In the genomic region with DNA sequence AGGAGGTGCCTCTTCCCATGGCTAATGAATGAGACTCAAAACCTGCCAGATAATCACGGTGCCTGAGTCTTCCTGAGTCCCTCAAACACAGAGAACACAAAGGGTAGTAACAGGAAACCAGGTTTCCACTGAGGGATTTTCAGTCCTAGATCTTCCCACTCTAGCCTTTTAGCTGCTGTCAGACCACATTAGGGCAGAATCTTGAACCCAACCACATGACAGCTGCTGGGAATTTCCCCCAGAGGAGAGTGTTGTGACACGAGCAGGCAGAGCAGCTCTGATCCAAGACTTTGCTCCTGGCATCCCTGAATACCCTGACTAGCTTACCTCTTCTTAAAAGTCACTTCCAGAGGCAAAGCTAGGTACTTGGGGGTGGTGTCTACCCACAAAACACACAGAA, we compare ENCODE assay signal across 11 cellular contexts. TPM values are rescaled to one million over a fixed set of nuclear protein-coding genes. Genes with fewer than 3 reads are reported as not detected.
DNase-seq lines count a peak whose midpoint lies in the region; ATAC-seq, FAIRE-seq and TF ChIP-seq lines count a peak whose summit lies in the region.
"Had no signal": no experiment of that assay in that cellular context is flagged by ENCODE, and none has a peak within 500 bp of the region (broad histone marks: within the 10 kb centered on the region; RNA-seq: fewer than 3 reads in every experiment).

No MANE protein-coding gene starts in this region.

- no TSS peak for BruUV-seq in HepG2 (replicated peaks; lab: Mats Ljungman, UMichigan)

- POLR2A ChIA-PET in GM10248 (lab: Yijun Ruan, JAX) (no interaction called here), HepG2 (lab: Yijun Ruan, JAX) (no interaction called here), RWPE1 (lab: Yijun Ruan, JAX; ENCODE audit: low non-redundant PET) (no interaction called here)

- TF ChIP-seq CTCF in GM10248 (IDR thresholded peaks at IDR 0.05; ENCODE audit: control extremely low read depth, extremely low read depth, low read depth, missing control alignments) (no peak), HepG2 (CRISPR knock-in tag; IDR thresholded peaks at IDR 0.05) (no peak), RWPE1 (conservative IDR thresholded peaks at IDR 0.05; ENCODE audit: low read depth) (no peak)

- FAIRE-seq in RCC 7860 (lab: Jason Lieb, UNC) = no peak
- FAIRE-seq in HepG2 (lab: Jason Lieb, UNC) = no peak

- CTCF ChIA-PET in GM10248 (lab: Yijun Ruan, JAX) (interaction anchor here (1.3 to 4.3 kb wide), 8 partner anchors 9 to 37 kb away, joined by 4 to 32 read pairs (median 8); no protein-coding TSS in a partner anchor), HepG2 (lab: Yijun Ruan, JAX; ENCODE audit: low intra/inter-chr PET ratio, low total read pairs) (no interaction called here), RWPE1 (lab: Yijun Ruan, JAX) (interaction anchor here (0.7 kb wide), 1 partner anchor 366 kb away, joined by 5 read pairs; no protein-coding TSS in a partner anchor)

- no peak overlapping the region for H3K4me3 ChIP-seq in HepG2 (replicated peaks in 1 of 3; ENCODE audit: insufficient read depth in 1 of 3, low read depth in 2 of 3, low read length in 3 of 3)
- H3K4me3 ChIP-seq: spleen, tibial artery had no signal

- DNase-seq in GM10248 (ENCODE audit: extremely low spot score) (peak; percentile 46), RCC 7860 (ENCODE audit: low spot score) (peak; percentile 30), HepG2 (ENCODE audit: low spot score) (no peak), RWPE1 (ENCODE audit: low spot score) (no peak), NCI-H510A (lab: John Stamatoyannopoulos, UW) (no peak)
- DNase-seq: DMS 273 treated with DMSO at 0.1 percent for 48 hours, spleen had no signal

- H3K27ac ChIP-seq in HepG2 (ENCODE audit: extremely low read length, insufficient read depth, low read length) (no peak overlapping the region), RWPE1 (no peak overlapping the region)
- H3K27ac ChIP-seq: tibial artery had no signal

- intact Hi-C loops in HepG2 (cut with micrococcal nuclease; ENCODE audit: unreplicated experiment) = no loop called here

- TF ChIP-seq EP300 in HepG2 (IDR thresholded peaks at IDR 0.05; ENCODE audit: low read depth in 2 of 2, low read length in 2 of 2) (no peak), HepG2 (CRISPR knock-in tag; IDR thresholded peaks at IDR 0.05; ENCODE audit: borderline replicate concordance) (no peak)

- in situ Hi-C loops in HepG2 (cut with HindIII; ENCODE audit: extremely low pct_ligation_motif_present, low pct_unique_long_range_greater_than_20kb) = no loop called here

- TF ChIP-seq POLR2A in HepG2 (IDR thresholded peaks at IDR 0.05; ENCODE audit: insufficient read depth in 1 of 2, low read depth in 2 of 2, low read length in 2 of 2) = no peak

- H3K4me1 ChIP-seq in HepG2 (ENCODE audit: insufficient read depth, low read length) = no peaks in the 10 kb centered on the region
- H3K4me1 ChIP-seq: tibial artery had no signal

- ATAC-seq in GM19395 (IDR thresholded peaks at IDR 0.05; ENCODE audit: unreplicated experiment) (peak; percentile 47), HepG2 (peak; percentile 35; the same call in 1 of the 3 replicates), GM21723 (IDR thresholded peaks at IDR 0.05; ENCODE audit: unreplicated experiment) (no peak), HG02884 (IDR thresholded peaks at IDR 0.05; ENCODE audit: unreplicated experiment) (no peak)

- H4K20me1 ChIP-seq in HepG2 (ENCODE audit: insufficient read depth, low read length) = no peaks in the 10 kb centered on the region; the same call in 1 of the 2 replicates

- no peak overlapping the region for H3K9ac ChIP-seq in HepG2 (ENCODE audit: insufficient read depth, low read depth, low read length)

- no peak overlapping the region for H2AFZ ChIP-seq in HepG2 (ENCODE audit: low read length)

- no peaks in the 10 kb centered on the region for H3K36me3 ChIP-seq in HepG2 (replicated peaks in 1 of 2; ENCODE audit: control insufficient read depth in 1 of 2, insufficient read depth in 2 of 2, low read length in 2 of 2)
- H3K36me3 ChIP-seq: spleen, tibial artery had no signal

- peaks cover 0 to 31% of the 10 kb centered on the region in 2 experiments; a peak in 1 of 5 replicates for H3K27me3 ChIP-seq in HepG2 (ENCODE audit: control insufficient read depth in 1 of 2, insufficient read depth in 2 of 2, low read length in 2 of 2)

- 10% methylated on average over 2 of the region's 2 CpGs for WGBS in HepG2 (ENCODE audit: low lambda C conversion rate)

- H3K4me2 ChIP-seq in HepG2 (ENCODE audit: low read depth, low read length) = no peak overlapping the region

- H3K79me2 ChIP-seq in HepG2 (ENCODE audit: insufficient read depth, low read length) = no peaks in the 10 kb centered on the region

- TF ChIP-seq RAD21 in HepG2 (CRISPR knock-in tag; IDR thresholded peaks at IDR 0.05) = no peak

- no peaks in the 10 kb centered on the region for H3K9me3 ChIP-seq in HepG2 (ENCODE audit: low read length)
- H3K9me3 ChIP-seq: spleen, tibial artery had no signal

TF ChIP-seq in HepG2, 621 proteins besides CTCF, POLR2A, EP300 and RAD21:
- no peak for TF ChIP-seq ZFYVE20 (CRISPR knock-in tag; IDR thresholded peaks at IDR 0.05; ENCODE audit: borderline replicate concordance, low read depth)
- no peak for TF ChIP-seq ZNF629 (CRISPR knock-in tag; conservative IDR thresholded peaks at IDR 0.05)
- no peak for TF ChIP-seq ZNF557 (CRISPR knock-in tag; IDR thresholded peaks at IDR 0.05)
- no peak for TF ChIP-seq ZNF10 (CRISPR knock-in tag; IDR thresholded peaks at IDR 0.05; ENCODE audit: borderline replicate concordance, low read depth)
- no peak for TF ChIP-seq ZNF577 (CRISPR knock-in tag; IDR thresholded peaks at IDR 0.05; ENCODE audit: borderline replicate concordance, low read depth)
- TF ChIP-seq, protein P1, sequence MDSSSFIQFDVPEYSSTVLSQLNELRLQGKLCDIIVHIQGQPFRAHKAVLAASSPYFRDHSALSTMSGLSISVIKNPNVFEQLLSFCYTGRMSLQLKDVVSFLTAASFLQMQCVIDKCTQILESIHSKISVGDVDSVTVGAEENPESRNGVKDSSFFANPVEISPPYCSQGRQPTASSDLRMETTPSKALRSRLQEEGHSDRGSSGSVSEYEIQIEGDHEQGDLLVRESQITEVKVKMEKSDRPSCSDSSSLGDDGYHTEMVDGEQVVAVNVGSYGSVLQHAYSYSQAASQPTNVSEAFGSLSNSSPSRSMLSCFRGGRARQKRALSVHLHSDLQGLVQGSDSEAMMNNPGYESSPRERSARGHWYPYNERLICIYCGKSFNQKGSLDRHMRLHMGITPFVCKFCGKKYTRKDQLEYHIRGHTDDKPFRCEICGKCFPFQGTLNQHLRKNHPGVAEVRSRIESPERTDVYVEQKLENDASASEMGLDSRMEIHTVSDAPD (CRISPR knock-in tag; IDR thresholded peaks at IDR 0.05) = no peak
- TF ChIP-seq ZNF446 (CRISPR knock-in tag; IDR thresholded peaks at IDR 0.05) = no peak
- TF ChIP-seq, protein P2, sequence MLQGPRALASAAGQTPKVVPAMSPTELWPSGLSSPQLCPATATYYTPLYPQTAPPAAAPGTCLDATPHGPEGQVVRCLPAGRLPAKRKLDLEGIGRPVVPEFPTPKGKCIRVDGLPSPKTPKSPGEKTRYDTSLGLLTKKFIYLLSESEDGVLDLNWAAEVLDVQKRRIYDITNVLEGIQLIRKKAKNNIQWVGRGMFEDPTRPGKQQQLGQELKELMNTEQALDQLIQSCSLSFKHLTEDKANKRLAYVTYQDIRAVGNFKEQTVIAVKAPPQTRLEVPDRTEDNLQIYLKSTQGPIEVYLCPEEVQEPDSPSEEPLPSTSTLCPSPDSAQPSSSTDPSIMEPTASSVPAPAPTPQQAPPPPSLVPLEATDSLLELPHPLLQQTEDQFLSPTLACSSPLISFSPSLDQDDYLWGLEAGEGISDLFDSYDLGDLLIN (CRISPR knock-in tag; IDR thresholded peaks at IDR 0.05; ENCODE audit: borderline replicate concordance) = no peak
- no peak for TF ChIP-seq MAZ (IDR thresholded peaks at IDR 0.05; ENCODE audit: borderline replicate concordance, low read depth, low read length)
- no peak for TF ChIP-seq MAZ (CRISPR knock-in tag; IDR thresholded peaks at IDR 0.05; ENCODE audit: low read depth)

RNA-seq across cellular contexts. Expression of a gene that starts 28.3 kb away (rescaled TPM):
- 478 and 735 TPM in 2 replicates for total RNA-seq in HepG2 (2016; rRNA removed; fragmentation: Illumina TruSeq; extraction: Trizol)
- 60.7 and 67.1 TPM in 2 replicates for total RNA-seq in HepG2 (2016; cell fraction: cytosol; rRNA removed; fragmentation: Illumina TruSeq; extraction: Trizol; ENCODE audit: low read depth)
- total RNA-seq in HepG2 (2016; cell fraction: insoluble cytoplasmic fraction; rRNA removed; fragmentation: Illumina TruSeq; extraction: Trizol) = 492 and 742 TPM in 2 replicates
- 128 and 136 TPM in 2 replicates for total RNA-seq in HepG2 (2016; cell fraction: membrane; rRNA removed; fragmentation: Illumina TruSeq; extraction: Trizol)
- 233 and 239 TPM in 2 replicates for total RNA-seq in HepG2 (2016; cell fraction: nucleus; rRNA removed; fragmentation: Illumina TruSeq; extraction: Trizol)
- 165 and 187 TPM in 2 replicates for polyA plus RNA-seq in HepG2 (2011; rRNA removed)
- polyA plus RNA-seq in HepG2 (2011; cell fraction: cytosol; rRNA removed) = 153 and 171 TPM in 2 replicates
- polyA plus RNA-seq in HepG2 (2011; cell fraction: nucleus; rRNA removed) = 105 and 119 TPM in 2 replicates
- polyA plus RNA-seq in HepG2 (2012) = 281 and 405 TPM in 2 replicates
- polyA plus RNA-seq in HepG2 (2016; cell fraction: cytosol; fragmentation: Illumina TruSeq; extraction: Trizol; ENCODE audit: low read depth) = 26.8 and 33.1 TPM in 2 replicates
- polyA plus RNA-seq in HepG2 (2016; cell fraction: insoluble cytoplasmic fraction; fragmentation: Illumina TruSeq; extraction: Trizol; ENCODE audit: low read depth) = 585 and 612 TPM in 2 replicates
- 74.1 and 78.6 TPM in 2 replicates for polyA plus RNA-seq in HepG2 (2016; cell fraction: membrane; fragmentation: Illumina TruSeq; extraction: Trizol; ENCODE audit: low read depth)
- polyA plus RNA-seq in HepG2 (2016; cell fraction: nucleus; fragmentation: Illumina TruSeq; extraction: Trizol; ENCODE audit: insufficient read depth, low read depth) = 287 and 304 TPM in 2 replicates
- polyA minus RNA-seq in HepG2 (2011; rRNA and poly(A)+ RNA removed; ENCODE audit: low replicate concordance) = 402 and 449 TPM in 2 replicates
- 171 and 204 TPM in 2 replicates for polyA minus RNA-seq in HepG2 (2011; cell fraction: cytosol; rRNA and poly(A)+ RNA removed)
- 196 and 222 TPM in 2 replicates for polyA minus RNA-seq in HepG2 (2011; cell fraction: nucleus; rRNA and poly(A)+ RNA removed)

Comparison
In these comparisons a context has a peak if more than half of its experiments do, and no peak if none do; other contexts are left out.
1. DNase-seq: peak in GM10248 (single experiment) and RCC 7860 (single experiment); none in HepG2 (single experiment), RWPE1 (single experiment) and NCI-H510A (single experiment).
2. ATAC-seq: peak in GM19395 (single experiment) and HepG2 (single experiment); none in GM21723 (single experiment) and HG02884 (single experiment).